ENCODE assay signal across 9 cellular contexts in the genomic region with DNA sequence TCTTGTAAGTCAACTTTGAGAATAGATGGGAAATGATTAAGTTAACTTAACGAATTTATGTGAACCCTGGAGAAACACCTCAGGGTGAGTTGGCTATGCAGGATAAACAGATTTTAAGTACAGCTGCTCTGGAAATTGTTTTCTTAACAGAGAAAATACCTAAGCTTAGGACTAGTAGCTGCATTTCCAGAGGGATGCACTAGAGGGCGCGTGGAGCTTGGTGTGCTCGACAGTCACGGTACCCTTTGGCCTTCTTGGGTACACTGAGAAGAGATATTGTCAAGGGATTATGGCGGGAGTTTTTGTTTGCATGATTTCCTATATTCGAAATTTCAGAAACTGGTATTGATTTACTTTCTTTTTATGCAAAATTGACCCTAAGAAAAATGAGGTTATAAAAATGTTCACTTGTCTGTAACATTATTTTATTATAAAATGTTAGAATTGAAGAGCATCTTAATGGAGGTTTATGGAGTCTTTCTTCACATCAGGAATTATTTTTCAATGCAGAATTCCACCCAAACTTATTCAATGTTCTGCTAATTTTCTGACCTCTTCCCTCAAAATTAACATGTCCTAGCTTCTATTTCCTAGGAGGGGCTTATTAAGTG. TPM values are rescaled to one million over a fixed set of nuclear protein-coding genes. Genes with fewer than 3 reads are reported as not detected.
DNase-seq lines count a peak whose midpoint lies in the region; ATAC-seq and TF ChIP-seq lines count a peak whose summit lies in the region.
"Had no signal": no experiment of that assay in that cellular context is flagged by ENCODE, and none has a peak within 500 bp of the region (broad histone marks: within the 10 kb centered on the region; RNA-seq: fewer than 3 reads in every experiment).

No MANE protein-coding gene starts in this region.

- H3K4me2 ChIP-seq in hepatocyte, result no peak overlapping the region
- H3K4me2 ChIP-seq: BLaER1 treated with 17β-estradiol and CSF1 and Interleukin-3, amounts not matched to agents 10 nM and 100 nM had no signal

- no peaks in the 10 kb centered on the region for H3K4me1 ChIP-seq in hepatocyte (ENCODE audit: insufficient read depth)
- H3K4me1 ChIP-seq in sigmoid colon, result no peaks in the 10 kb centered on the region

- WGBS in hepatocyte (ENCODE audit: low lambda C conversion rate, missing lambda C conversion rate), result 3% methylated on average over 7 of the region's 7 CpGs
- 1 to 2% methylated on average over 7 of the region's 7 CpGs for WGBS in sigmoid colon, 2 donors

- H3K9me3 ChIP-seq in hepatocyte (ENCODE audit: low read depth) (no peaks in the 10 kb centered on the region), sigmoid colon (no peaks in the 10 kb centered on the region)
- H3K9me3 ChIP-seq: BLaER1 treated with 17β-estradiol and CSF1 and Interleukin-3, amounts not matched to agents 10 nM and 100 nM had no signal

- no peak overlapping the region for H2AFZ ChIP-seq in hepatocyte

- H3K4me3 ChIP-seq in hepatocyte (no peak overlapping the region), sigmoid colon (no peak overlapping the region)
- H3K4me3 ChIP-seq: BLaER1 treated with 17β-estradiol and CSF1 and Interleukin-3, amounts not matched to agents 10 nM and 100 nM had no signal

- DNase-seq in SIG-M5 treated with dmso at 0.1 percent for 504 hours (lab: John Stamatoyannopoulos, UW; ENCODE audit: unreplicated experiment) (peak; percentile 74), SIG-M5 (lab: John Stamatoyannopoulos, UW) (no peak), NCI-H1436 treated with DMSO at 0.1 percent for 48 hours (lab: John Stamatoyannopoulos, UW) (peak; percentile 85), T follicular helper cell (ENCODE audit: low read depth) (peak; percentile 47), amniotic epithelial cell (ENCODE audit: low read depth) (peak; percentile 60), hepatocyte (ENCODE audit: low spot score) (peak; percentile 90), sigmoid colon (no peak)

- no peaks in the 10 kb centered on the region for H3K27me3 ChIP-seq in hepatocyte
- H3K27me3 ChIP-seq in sigmoid colon, result no peaks in the 10 kb centered on the region
- H3K27me3 ChIP-seq: BLaER1 treated with 17β-estradiol and CSF1 and Interleukin-3, amounts not matched to agents 10 nM and 100 nM had no signal

- H3K36me3 ChIP-seq in hepatocyte (replicated peaks; ENCODE audit: insufficient read depth, low read depth) (no peaks in the 10 kb centered on the region), sigmoid colon (no peaks in the 10 kb centered on the region)
- H3K36me3 ChIP-seq: BLaER1 treated with 17β-estradiol and CSF1 and Interleukin-3, amounts not matched to agents 10 nM and 100 nM had no signal

- H3K9me2 ChIP-seq in hepatocyte (replicated peaks; ENCODE audit: insufficient read depth), result no peaks in the 10 kb centered on the region

- H3K27ac ChIP-seq in hepatocyte, result no peak overlapping the region
- H3K27ac ChIP-seq in sigmoid colon, result no peak overlapping the region
- H3K27ac ChIP-seq: BLaER1 treated with 17β-estradiol and CSF1 and Interleukin-3, amounts not matched to agents 10 nM and 100 nM had no signal

- peak; percentile 87 for ATAC-seq in HG02840 (IDR thresholded peaks at IDR 0.05; ENCODE audit: low FRiP score, unreplicated experiment)

- TF ChIP-seq CTCF in hepatocyte (IDR thresholded peaks at IDR 0.05; ENCODE audit: poor library complexity) (peak; percentile 94), sigmoid colon (IDR thresholded peaks at IDR 0.05) (peak in 3 of 4 experiments; percentile 39 to 70 (median 49))

- TF ChIP-seq EP300 in sigmoid colon (IDR thresholded peaks at IDR 0.05), result no peak

- intact Hi-C loops in sigmoid colon (cut with DNase I), result loop anchor here (5.0 kb wide), 1 partner anchor 682 kb away; no protein-coding TSS in a partner anchor

- no peak for TF ChIP-seq POLR2A in sigmoid colon (IDR thresholded peaks at IDR 0.05)

- H3K79me2 ChIP-seq in hepatocyte, result no peaks in the 10 kb centered on the region

- no peaks in the 10 kb centered on the region for H4K20me1 ChIP-seq in hepatocyte (ENCODE audit: insufficient read depth, poor library complexity, severe bottlenecking)
- H4K20me1 ChIP-seq: BLaER1 treated with 17β-estradiol and CSF1 and Interleukin-3, amounts not matched to agents 10 nM and 100 nM had no signal

RNA-seq across cellular contexts. Expression of gene MYO3A, which starts 58.4 kb away (rescaled TPM):
- total RNA-seq in hepatocyte (1.1 and 12.8 TPM in 2 replicates), sigmoid colon (under 1 TPM in 2 of 4 donors, not detected in 2; 0.33 to 0.71 TPM)
- polyA plus RNA-seq in hepatocyte (0.93 and 1.0 TPM in 2 replicates), sigmoid colon (under 1 TPM in 1 of 3 donors, not detected in 2; 0.54 TPM)

Comparison
In these comparisons a context has a peak if more than half of its experiments do, and no peak if none do; other contexts are left out.
1. DNase-seq: peak in SIG-M5 treated with dmso at 0.1 percent for 504 hours (single experiment), NCI-H1436 treated with DMSO at 0.1 percent for 48 hours (single experiment), T follicular helper cell (single experiment), amniotic epithelial cell (single experiment) and hepatocyte (single experiment); none in SIG-M5 (single experiment) and sigmoid colon (single experiment).